12 cellular contexts compared by ENCODE assay signal in the genomic region with DNA sequence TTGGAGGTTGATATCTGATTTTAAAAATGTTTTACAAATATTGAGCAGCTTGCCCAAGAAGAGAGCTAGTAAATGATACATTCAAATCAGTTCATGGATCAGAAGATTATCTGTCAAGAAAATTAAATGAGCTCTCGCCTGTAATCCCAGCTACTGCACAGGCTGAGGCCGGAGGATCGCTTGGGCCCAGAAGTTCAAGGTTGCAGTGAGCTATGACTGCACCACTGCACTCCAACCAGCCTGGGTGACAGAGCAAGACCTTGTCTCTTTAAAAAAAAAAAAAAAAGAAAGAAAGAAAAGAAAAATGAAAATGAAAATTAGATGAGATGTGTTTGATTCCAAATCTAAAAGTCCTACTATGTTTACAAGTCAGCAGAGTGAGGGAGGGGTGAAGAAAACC. TPM values are rescaled to one million over a fixed set of nuclear protein-coding genes. Genes with fewer than 3 reads are reported as not detected.
A peak's percentile ranks its signal among the peaks of the same experiment; 100 is the strongest.
DNase-seq lines count a peak whose midpoint lies in the region; ATAC-seq and TF ChIP-seq lines count a peak whose summit lies in the region.
"Had no signal": no experiment of that assay in that cellular context is flagged by ENCODE, and none has a peak within 500 bp of the region (broad histone marks: within the 10 kb centered on the region; RNA-seq: fewer than 3 reads in every experiment).

No MANE protein-coding gene starts in this region.

- H3K4me3 ChIP-seq in naive thymus-derived CD4-positive, alpha-beta T cell (ENCODE audit: low read length): no peak overlapping the region
- H3K4me3 ChIP-seq: BLaER1 treated with 17β-estradiol and CSF1 and Interleukin-3, amounts not matched to agents 10 nM and 100 nM had no signal

- POLR2A ChIA-PET in naive thymus-derived CD4-positive, alpha-beta T cell (lab: Charles Lee): no interaction called here

- H3K9me3 Mint-ChIP-seq in stimulated activated naive CD8-positive, alpha-beta T cell treated with anti-CD3 and anti-CD28 coated beads, Interleukin-15, Interleukin-2, amounts not matched to agents 100 ng/mL and 50 ng/mL, for 24 hours: no peaks in the 10 kb centered on the region
- no peaks in the 10 kb centered on the region for H3K9me3 Mint-ChIP-seq in brain
- H3K9me3 Mint-ChIP-seq in naive thymus-derived CD4-positive, alpha-beta T cell: peaks cover 0 to 2% (median 0%) of the 10 kb centered on the region in 11 donors

- H3K4me1 ChIP-seq in naive thymus-derived CD4-positive, alpha-beta T cell (ENCODE audit: control insufficient read depth in 2 of 2, insufficient read depth in 2 of 2, low read length in 2 of 2): peaks cover 4 to 14% of the 10 kb centered on the region in 2 donors

- peaks cover 45% of the 10 kb centered on the region for H3K4me1 Mint-ChIP-seq in stimulated activated naive CD8-positive, alpha-beta T cell treated with anti-CD3 and anti-CD28 coated beads, Interleukin-15, Interleukin-2, amounts not matched to agents 100 ng/mL and 50 ng/mL, for 24 hours (ENCODE audit: low read depth)
- peaks cover 64% of the 10 kb centered on the region for H3K4me1 Mint-ChIP-seq in brain
- H3K4me1 Mint-ChIP-seq in naive thymus-derived CD4-positive, alpha-beta T cell: peaks cover 27 to 62% (median 56%) of the 10 kb centered on the region in 7 donors

- intact Hi-C loops in naive thymus-derived CD4-positive, alpha-beta T cell (cut with micrococcal nuclease): loop anchor here in 1 of 2 donors (10.0 kb wide), 1 partner anchor 721 kb away; no protein-coding TSS in a partner anchor

- no peaks in the 10 kb centered on the region for H3K27me3 ChIP-seq in naive thymus-derived CD4-positive, alpha-beta T cell (ENCODE audit: control insufficient read depth in 2 of 2, insufficient read depth in 2 of 2, low read length in 2 of 2)
- H3K27me3 ChIP-seq: BLaER1 treated with 17β-estradiol and CSF1 and Interleukin-3, amounts not matched to agents 10 nM and 100 nM had no signal

- no peak overlapping the region for H3K27ac ChIP-seq in naive thymus-derived CD4-positive, alpha-beta T cell (ENCODE audit: low read depth, low read length)
- H3K27ac ChIP-seq: BLaER1 treated with 17β-estradiol and CSF1 and Interleukin-3, amounts not matched to agents 10 nM and 100 nM had no signal

- H3K4me3 Mint-ChIP-seq in stimulated activated naive CD8-positive, alpha-beta T cell treated with anti-CD3 and anti-CD28 coated beads, Interleukin-15, Interleukin-2, amounts not matched to agents 100 ng/mL and 50 ng/mL, for 24 hours: peak overlapping the region; percentile 57
- peak overlapping the region; percentile 95 to 98 (median 97) for H3K4me3 Mint-ChIP-seq in brain
- peak overlapping the region; percentile 6 to 99 (median 74) for H3K4me3 Mint-ChIP-seq in naive thymus-derived CD4-positive, alpha-beta T cell

- H3K27ac Mint-ChIP-seq in stimulated activated naive CD8-positive, alpha-beta T cell treated with anti-CD3 and anti-CD28 coated beads, Interleukin-15, Interleukin-2, amounts not matched to agents 100 ng/mL and 50 ng/mL, for 24 hours: no peak overlapping the region
- H3K27ac Mint-ChIP-seq in brain: peak overlapping the region in 3 of 5 experiments; percentile 76 to 100 (median 99)
- peak overlapping the region in 6 of 9 donors; percentile 2 to 92 (median 51) for H3K27ac Mint-ChIP-seq in naive thymus-derived CD4-positive, alpha-beta T cell

- DNase-seq in stimulated activated naive CD8-positive, alpha-beta T cell treated with anti-CD3 and anti-CD28 coated beads, Interleukin-15, Interleukin-2, amounts not matched to agents 100 U/mL and 50 U/mL, for 24 hours: no peak
- DNase-seq in naive thymus-derived CD4-positive, alpha-beta T cell: no peak
- DNase-seq in medulla oblongata (ENCODE audit: extremely low spot score) (no peak), NCI-H1092 (lab: John Stamatoyannopoulos, UW) (no peak), RPMI8226 (no peak)
- DNase-seq: effector memory CD4-positive, alpha-beta T cell; NCI-H2029 treated with DMSO at 0.1 percent for 48 hours; right cardiac atrium had no signal

- CTCF ChIA-PET in naive thymus-derived CD4-positive, alpha-beta T cell (lab: Charles Lee): interaction anchor here (1.4 kb wide), 1 partner anchor 13 kb away, joined by 3 read pairs; no protein-coding TSS in a partner anchor

- H3K27me3 Mint-ChIP-seq in stimulated activated naive CD8-positive, alpha-beta T cell treated with anti-CD3 and anti-CD28 coated beads, Interleukin-15, Interleukin-2, amounts not matched to agents 100 ng/mL and 50 ng/mL, for 24 hours: no peaks in the 10 kb centered on the region
- peaks cover 4% of the 10 kb centered on the region for H3K27me3 Mint-ChIP-seq in brain
- peaks cover 0 to 2% (median 0%) of the 10 kb centered on the region in 5 donors for H3K27me3 Mint-ChIP-seq in naive thymus-derived CD4-positive, alpha-beta T cell

- peaks cover 4% of the 10 kb centered on the region for H3K36me3 Mint-ChIP-seq in stimulated activated naive CD8-positive, alpha-beta T cell treated with anti-CD3 and anti-CD28 coated beads, Interleukin-15, Interleukin-2, amounts not matched to agents 100 ng/mL and 50 ng/mL, for 24 hours (ENCODE audit: low read depth)
- peaks cover 15% of the 10 kb centered on the region for H3K36me3 Mint-ChIP-seq in brain
- H3K36me3 Mint-ChIP-seq in naive thymus-derived CD4-positive, alpha-beta T cell: peaks cover 0 to 4% (median 0%) of the 10 kb centered on the region in 5 donors

- H3K9me3 ChIP-seq in naive thymus-derived CD4-positive, alpha-beta T cell (ENCODE audit: control insufficient read depth in 2 of 3, low read length in 3 of 3): no peaks in the 10 kb centered on the region

- H3K36me3 ChIP-seq in naive thymus-derived CD4-positive, alpha-beta T cell (ENCODE audit: control insufficient read depth in 2 of 3, insufficient read depth in 3 of 3, low read length in 3 of 3): no peaks in the 10 kb centered on the region
- H3K36me3 ChIP-seq: BLaER1 treated with 17β-estradiol and CSF1 and Interleukin-3, amounts not matched to agents 10 nM and 100 nM had no signal

- TF ChIP-seq CTCF in brain (conservative IDR thresholded peaks at IDR 0.05): no peak

- no peak for ATAC-seq in stimulated activated naive CD8-positive, alpha-beta T cell treated with anti-CD3 and anti-CD28 coated beads, Interleukin-15, Interleukin-2, amounts not matched to agents 100 U/mL and 50 U/mL, for 24 hours
- ATAC-seq in naive thymus-derived CD4-positive, alpha-beta T cell: no peak
- ATAC-seq in GM19455 (IDR thresholded peaks at IDR 0.05; ENCODE audit: unreplicated experiment): no peak
- ATAC-seq: right cardiac atrium had no signal

RNA-seq across cellular contexts. Expression of gene SPART, which starts 2.4 kb away (rescaled TPM):
- 11.8 TPM for polyA plus RNA-seq in brain (ENCODE audit: insufficient read depth, low read depth, low replicate concordance)
- total RNA-seq in naive thymus-derived CD4-positive, alpha-beta T cell: 10 to 100 TPM; 24.8 to 67.5 (median 26.9) TPM
- polyA plus RNA-seq in naive thymus-derived CD4-positive, alpha-beta T cell: 10 to 100 TPM; 39.6 to 59.1 TPM

RNA-seq across cellular contexts. Expression of gene CCDC169, which starts 46.2 kb away (rescaled TPM):
- polyA plus RNA-seq in brain (ENCODE audit: insufficient read depth, low read depth, low replicate concordance): 0.31 TPM
- total RNA-seq in naive thymus-derived CD4-positive, alpha-beta T cell: under 1 TPM in 2 of 5 experiments, not detected in 3; 0.41 to 0.42 TPM
- polyA plus RNA-seq in naive thymus-derived CD4-positive, alpha-beta T cell: not detected
